Comparison of ENCODE assay signal across 2 cellular contexts in genomic region chr11:69123593-69124545, GRCh38.
TF ChIP-seq lines count a peak whose summit lies in the region.

No MANE protein-coding gene starts in this region.

TF ChIP-seq in A549, 52 proteins besides CTCF, POLR2A, EP300 and RAD21:
- TF ChIP-seq BCL3 (IDR thresholded peaks at IDR 0.05), result no peak
- TF ChIP-seq KDM1A (IDR thresholded peaks at IDR 0.05; ENCODE audit: low read depth), result peak; percentile 55; the same call in 1 of the 2 replicates
TF ChIP-seq in A549: peak in this region for 1.

TF ChIP-seq in GM12878, 131 proteins besides CTCF, POLR2A, EP300 and RAD21:
- peak; percentile 46; the same call in 1 of the 2 replicates for TF ChIP-seq SPI1 (IDR thresholded peaks at IDR 0.05; ENCODE audit: borderline replicate concordance, insufficient read depth, low read depth, low read length)
- TF ChIP-seq E2F8 (IDR thresholded peaks at IDR 0.05; ENCODE audit: low read depth, partially characterized antibody), result no peak
- TF ChIP-seq PAX8 (IDR thresholded peaks at IDR 0.05), result no peak
- 0 out of 2 replicates have a peak, but pooled peaks have one; percentile 4 for TF ChIP-seq NR2F1 (conservative IDR thresholded peaks at IDR 0.05)
- TF ChIP-seq E4F1 (IDR thresholded peaks at IDR 0.05; ENCODE audit: borderline replicate concordance, partially characterized antibody), result no peak
- TF ChIP-seq KDM1A (IDR thresholded peaks at IDR 0.05; ENCODE audit: borderline replicate concordance), result no peak
- TF ChIP-seq KLF5 (IDR thresholded peaks at IDR 0.05; ENCODE audit: partially characterized antibody), result no peak
- TF ChIP-seq SUZ12 (IDR thresholded peaks at IDR 0.05; ENCODE audit: unreplicated experiment), result no peak
